Comparison of ENCODE assay signal across 1 cellular context in the genomic region with DNA sequence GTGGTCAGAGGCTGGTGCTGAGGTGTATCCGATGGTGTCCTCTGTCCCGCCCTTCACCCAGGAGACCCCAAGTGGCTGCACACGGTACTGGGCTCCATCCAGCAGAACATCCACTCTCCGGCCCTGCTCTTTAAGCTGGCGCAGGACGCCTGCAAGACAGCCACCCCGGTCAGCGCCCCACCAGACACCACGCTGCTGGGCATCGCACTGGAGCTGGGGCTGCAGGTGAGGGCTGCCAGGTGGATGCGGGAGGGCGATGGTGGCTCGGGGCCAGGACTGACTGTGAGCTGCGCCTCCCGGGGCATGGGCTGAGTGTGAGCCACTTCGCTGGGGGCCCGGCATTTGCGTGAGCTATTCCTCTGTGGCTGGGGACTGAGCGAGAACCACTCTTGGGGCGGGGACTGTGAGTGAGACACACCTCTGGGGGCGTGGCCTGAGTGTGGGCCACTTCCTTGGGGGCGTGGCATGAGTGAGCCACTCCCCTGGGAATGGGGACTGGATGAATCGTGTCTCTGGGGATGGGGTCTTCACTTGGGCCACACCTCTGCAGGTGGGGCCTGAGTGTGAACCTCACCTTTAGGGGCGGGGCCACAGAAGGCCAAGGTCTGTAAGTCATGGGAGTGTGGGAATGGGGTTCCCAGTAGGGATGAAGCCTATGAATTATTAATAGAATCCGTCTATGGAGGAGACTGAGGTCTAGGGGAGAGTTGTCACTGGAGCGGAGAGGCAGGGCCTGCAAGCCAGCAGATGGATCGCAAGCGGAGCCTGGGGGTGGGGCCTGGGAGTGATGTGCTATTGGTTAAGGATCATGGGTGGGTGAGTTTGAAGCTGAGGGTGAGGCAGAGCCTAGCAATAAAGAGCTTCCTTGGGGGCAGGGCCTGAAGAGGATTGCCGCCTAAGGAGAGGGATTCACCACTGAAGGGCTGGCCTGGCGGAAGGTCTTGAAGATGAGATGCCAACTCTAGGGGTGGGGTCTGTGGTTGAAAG.
A peak's percentile ranks its signal among the peaks of the same experiment; 100 is the strongest.
TF ChIP-seq lines count a peak whose summit lies in the region.

No MANE protein-coding gene starts in this region.

TF ChIP-seq in K562, 482 proteins besides CTCF, POLR2A, EP300 and RAD21 (continued from another document):
- TF ChIP-seq, protein P1, sequence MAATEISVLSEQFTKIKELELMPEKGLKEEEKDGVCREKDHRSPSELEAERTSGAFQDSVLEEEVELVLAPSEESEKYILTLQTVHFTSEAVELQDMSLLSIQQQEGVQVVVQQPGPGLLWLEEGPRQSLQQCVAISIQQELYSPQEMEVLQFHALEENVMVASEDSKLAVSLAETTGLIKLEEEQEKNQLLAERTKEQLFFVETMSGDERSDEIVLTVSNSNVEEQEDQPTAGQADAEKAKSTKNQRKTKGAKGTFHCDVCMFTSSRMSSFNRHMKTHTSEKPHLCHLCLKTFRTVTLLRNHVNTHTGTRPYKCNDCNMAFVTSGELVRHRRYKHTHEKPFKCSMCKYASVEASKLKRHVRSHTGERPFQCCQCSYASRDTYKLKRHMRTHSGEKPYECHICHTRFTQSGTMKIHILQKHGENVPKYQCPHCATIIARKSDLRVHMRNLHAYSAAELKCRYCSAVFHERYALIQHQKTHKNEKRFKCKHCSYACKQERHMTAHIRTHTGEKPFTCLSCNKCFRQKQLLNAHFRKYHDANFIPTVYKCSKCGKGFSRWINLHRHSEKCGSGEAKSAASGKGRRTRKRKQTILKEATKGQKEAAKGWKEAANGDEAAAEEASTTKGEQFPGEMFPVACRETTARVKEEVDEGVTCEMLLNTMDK (IDR thresholded peaks at IDR 0.05; ENCODE audit: borderline replicate concordance, insufficient read depth, low read depth, low read length, poor library complexity, severe bottlenecking), result no peak
- TF ChIP-seq BCOR (IDR thresholded peaks at IDR 0.05) (no peak), TCF3 (CRISPR knock-in tag; IDR thresholded peaks at IDR 0.05) (no peak), GABPB1 (CRISPR knock-in tag; IDR thresholded peaks at IDR 0.05) (0 out of 2 replicates have a peak, but pooled peaks have one; percentile 10), CSDE1 (IDR thresholded peaks at IDR 0.05) (no peak), MED1 (CRISPR knock-in tag; IDR thresholded peaks at IDR 0.05; ENCODE audit: borderline replicate concordance) (0 out of 2 replicates have a peak, but pooled peaks have one; percentile 52), HNRNPLL (IDR thresholded peaks at IDR 0.05; ENCODE audit: low read depth, low read length, poor library complexity, severe bottlenecking) (peak; percentile 30), ZNF121 (CRISPR knock-in tag; conservative IDR thresholded peaks at IDR 0.05) (no peak), FOXK1 (CRISPR knock-in tag; IDR thresholded peaks at IDR 0.05; ENCODE audit: borderline replicate concordance) (no peak), SP1 (CRISPR knock-in tag; IDR thresholded peaks at IDR 0.05) (peak; percentile 65; the same call in 1 of the 2 replicates), ZBTB11 (CRISPR knock-in tag; IDR thresholded peaks at IDR 0.05) (no peak), GATAD2B (IDR thresholded peaks at IDR 0.05; ENCODE audit: borderline replicate concordance) (no peak), NFIC (IDR thresholded peaks at IDR 0.05) (no peak), BHLHE40 (IDR thresholded peaks at IDR 0.05; ENCODE audit: low read length) (no peak), ETV6 (IDR thresholded peaks at IDR 0.05; ENCODE audit: borderline replicate concordance in 1 of 2, low read depth in 2 of 2, low read length in 1 of 2) (no peak), ETV6 (CRISPR knock-in tag; IDR thresholded peaks at IDR 0.05; ENCODE audit: borderline replicate concordance) (no peak), ELF2 (CRISPR knock-in tag; IDR thresholded peaks at IDR 0.05) (no peak), NRF1 (conservative IDR thresholded peaks at IDR 0.05 in 1 of 2, IDR thresholded peaks at IDR 0.05 in 1 of 2) (peak in 1 of 2 experiments; percentile 51; a peak in 3 of 4 replicates), HDGF (IDR thresholded peaks at IDR 0.05) (no peak), BRF2 (IDR thresholded peaks at IDR 0.05; ENCODE audit: borderline replicate concordance, insufficient read depth, insufficient read length) (no peak), ZBTB1 (CRISPR knock-in tag; IDR thresholded peaks at IDR 0.05; ENCODE audit: borderline replicate concordance, low read depth) (no peak), RBFOX2 (IDR thresholded peaks at IDR 0.05; ENCODE audit: low read depth, low read length) (no peak), ZNF551 (CRISPR knock-in tag; IDR thresholded peaks at IDR 0.05) (no peak), HOMEZ (CRISPR knock-in tag; IDR thresholded peaks at IDR 0.05) (no peak), OTX1 (CRISPR knock-in tag; IDR thresholded peaks at IDR 0.05) (no peak), HNRNPH1 (optimal IDR thresholded peaks at IDR 0.05; ENCODE audit: low read depth, low read length) (no peak), TSC22D4 (tag; IDR thresholded peaks at IDR 0.05) (no peak), ADNP (tag; IDR thresholded peaks at IDR 0.05) (no peak), U2AF2 (optimal IDR thresholded peaks at IDR 0.05; ENCODE audit: low read depth, low read length) (no peak), POLR2G (IDR thresholded peaks at IDR 0.05; ENCODE audit: low read depth, low read length) (peak; percentile 40; the same call in 1 of the 2 replicates), SIRT6 (IDR thresholded peaks at IDR 0.05; ENCODE audit: low read depth, low read length) (no peak), ZNF717 (CRISPR knock-in tag; IDR thresholded peaks at IDR 0.05) (no peak), HDAC2 (IDR thresholded peaks at IDR 0.05) (no peak), SP2 (IDR thresholded peaks at IDR 0.05; ENCODE audit: extremely low read depth, low read depth, low read length, poor library complexity, severe bottlenecking) (no peak), CHAMP1 (IDR thresholded peaks at IDR 0.05) (no peak)
- TF ChIP-seq, protein P2, sequence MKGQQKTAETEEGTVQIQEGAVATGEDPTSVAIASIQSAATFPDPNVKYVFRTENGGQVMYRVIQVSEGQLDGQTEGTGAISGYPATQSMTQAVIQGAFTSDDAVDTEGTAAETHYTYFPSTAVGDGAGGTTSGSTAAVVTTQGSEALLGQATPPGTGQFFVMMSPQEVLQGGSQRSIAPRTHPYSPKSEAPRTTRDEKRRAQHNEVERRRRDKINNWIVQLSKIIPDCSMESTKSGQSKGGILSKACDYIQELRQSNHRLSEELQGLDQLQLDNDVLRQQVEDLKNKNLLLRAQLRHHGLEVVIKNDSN (CRISPR knock-in tag; IDR thresholded peaks at IDR 0.05), result peak; percentile 4; the same call in 1 of the 2 replicates
- TF ChIP-seq, protein P3, sequence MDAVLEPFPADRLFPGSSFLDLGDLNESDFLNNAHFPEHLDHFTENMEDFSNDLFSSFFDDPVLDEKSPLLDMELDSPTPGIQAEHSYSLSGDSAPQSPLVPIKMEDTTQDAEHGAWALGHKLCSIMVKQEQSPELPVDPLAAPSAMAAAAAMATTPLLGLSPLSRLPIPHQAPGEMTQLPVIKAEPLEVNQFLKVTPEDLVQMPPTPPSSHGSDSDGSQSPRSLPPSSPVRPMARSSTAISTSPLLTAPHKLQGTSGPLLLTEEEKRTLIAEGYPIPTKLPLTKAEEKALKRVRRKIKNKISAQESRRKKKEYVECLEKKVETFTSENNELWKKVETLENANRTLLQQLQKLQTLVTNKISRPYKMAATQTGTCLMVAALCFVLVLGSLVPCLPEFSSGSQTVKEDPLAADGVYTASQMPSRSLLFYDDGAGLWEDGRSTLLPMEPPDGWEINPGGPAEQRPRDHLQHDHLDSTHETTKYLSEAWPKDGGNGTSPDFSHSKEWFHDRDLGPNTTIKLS (IDR thresholded peaks at IDR 0.05; ENCODE audit: borderline replicate concordance, low read depth), result no peak
- TF ChIP-seq, protein P4, sequence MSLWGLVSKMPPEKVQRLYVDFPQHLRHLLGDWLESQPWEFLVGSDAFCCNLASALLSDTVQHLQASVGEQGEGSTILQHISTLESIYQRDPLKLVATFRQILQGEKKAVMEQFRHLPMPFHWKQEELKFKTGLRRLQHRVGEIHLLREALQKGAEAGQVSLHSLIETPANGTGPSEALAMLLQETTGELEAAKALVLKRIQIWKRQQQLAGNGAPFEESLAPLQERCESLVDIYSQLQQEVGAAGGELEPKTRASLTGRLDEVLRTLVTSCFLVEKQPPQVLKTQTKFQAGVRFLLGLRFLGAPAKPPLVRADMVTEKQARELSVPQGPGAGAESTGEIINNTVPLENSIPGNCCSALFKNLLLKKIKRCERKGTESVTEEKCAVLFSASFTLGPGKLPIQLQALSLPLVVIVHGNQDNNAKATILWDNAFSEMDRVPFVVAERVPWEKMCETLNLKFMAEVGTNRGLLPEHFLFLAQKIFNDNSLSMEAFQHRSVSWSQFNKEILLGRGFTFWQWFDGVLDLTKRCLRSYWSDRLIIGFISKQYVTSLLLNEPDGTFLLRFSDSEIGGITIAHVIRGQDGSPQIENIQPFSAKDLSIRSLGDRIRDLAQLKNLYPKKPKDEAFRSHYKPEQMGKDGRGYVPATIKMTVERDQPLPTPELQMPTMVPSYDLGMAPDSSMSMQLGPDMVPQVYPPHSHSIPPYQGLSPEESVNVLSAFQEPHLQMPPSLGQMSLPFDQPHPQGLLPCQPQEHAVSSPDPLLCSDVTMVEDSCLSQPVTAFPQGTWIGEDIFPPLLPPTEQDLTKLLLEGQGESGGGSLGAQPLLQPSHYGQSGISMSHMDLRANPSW (CRISPR knock-in tag; IDR thresholded peaks at IDR 0.05), result no peak
